In the genomic region with DNA sequence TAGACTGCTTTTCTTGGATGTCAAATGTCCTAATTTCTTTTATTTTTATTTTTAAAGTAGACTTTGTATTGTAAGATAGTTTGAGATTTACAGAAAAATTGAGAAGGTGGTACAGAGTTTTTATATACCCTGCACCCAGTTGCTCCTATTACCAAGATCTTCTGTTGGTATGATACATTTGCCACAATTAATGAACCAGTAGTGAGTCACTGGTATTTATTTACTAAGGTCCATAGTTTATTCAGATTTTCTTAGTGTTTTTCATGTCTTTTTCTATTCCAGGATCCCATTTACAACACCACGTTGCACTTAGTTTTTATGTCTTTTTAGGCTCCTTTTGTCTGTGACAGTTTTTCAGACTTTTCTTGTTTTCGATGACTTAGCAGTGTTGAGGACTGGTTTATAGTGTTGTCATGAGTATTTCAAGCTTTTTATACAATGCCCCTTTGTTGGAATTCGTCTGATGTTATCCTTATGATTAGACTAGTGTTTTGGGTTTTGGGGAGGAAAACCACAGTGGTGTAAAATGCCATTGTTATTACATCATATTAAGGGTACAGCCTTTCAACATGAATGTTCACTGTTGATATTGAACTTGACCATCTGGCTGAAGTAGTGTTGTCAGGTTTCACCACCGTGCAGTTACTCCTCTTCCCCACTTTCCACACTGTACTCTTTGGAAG, we compare ENCODE assay signal across 11 cellular contexts. TPM values are rescaled to one million over a fixed set of nuclear protein-coding genes. Genes with fewer than 3 reads are reported as not detected.
DNase-seq lines count a peak whose midpoint lies in the region; ATAC-seq, FAIRE-seq and TF ChIP-seq lines count a peak whose summit lies in the region.
"Had no signal": no experiment of that assay in that cellular context is flagged by ENCODE, and none has a peak within 500 bp of the region (broad histone marks: within the 10 kb centered on the region; RNA-seq: fewer than 3 reads in every experiment).

No MANE protein-coding gene starts in this region.

- no peak overlapping the region for H3K4me3 Mint-ChIP-seq in CD4-positive, alpha-beta T cell

- ATAC-seq in CD4-positive, alpha-beta T cell (ENCODE audit: poor library complexity) = no peak
- ATAC-seq in GM12878 (no peak), HG03469 (IDR thresholded peaks at IDR 0.05; ENCODE audit: unreplicated experiment) (no peak), HG02678 (IDR thresholded peaks at IDR 0.05; ENCODE audit: unreplicated experiment) (no peak), HG02885 (IDR thresholded peaks at IDR 0.05; ENCODE audit: poor library complexity, unreplicated experiment) (no peak)

- FAIRE-seq in GM12878 (lab: Jason Lieb, UNC) = peak; percentile 7

- no peak for TF ChIP-seq RAD21 in GM12878 (IDR thresholded peaks at IDR 0.05; ENCODE audit: insufficient read depth, low read depth, low read length)

- intact Hi-C loops in CD4-positive, alpha-beta T cell (cut with DNase I, micrococcal nuclease) = no loop called here
- intact Hi-C loops in GM12878 (cut with micrococcal nuclease; ENCODE audit: unreplicated experiment) = no loop called here

- no peak overlapping the region for H3K4me2 ChIP-seq in GM12878 (ENCODE audit: control insufficient read depth, insufficient read depth)

- RAD21 ChIA-PET in GM12878 (lab: Charles Lee; ENCODE audit: unreplicated experiment) = no interaction called here

- peaks cover 7 to 19% of the 10 kb centered on the region in 2 experiments for H3K36me3 ChIP-seq in GM12878 (ENCODE audit: control insufficient read depth in 2 of 2, insufficient read depth in 2 of 2, low read length in 1 of 2)

- POLR2A ChIA-PET in CD4-positive, alpha-beta T cell (lab: Charles Lee) = no interaction called here
- POLR2A ChIA-PET in GM12878 (lab: Charles Lee) = no interaction called here

- no peak for DNase-seq in CD4-positive, alpha-beta T cell
- peak; percentile 5 for DNase-seq in LoVo (ENCODE audit: low spot score)
- DNase-seq in GM12878 (ENCODE audit: low read depth, low spot score) = no peak
- DNase-seq in medulla oblongata (ENCODE audit: extremely low spot score) = peak; percentile 27
- DNase-seq in activated CD4-positive, CD25-positive, alpha-beta regulatory T cell (lab: John Stamatoyannopoulos, UW) = no peak
- DNase-seq: amygdala; midbrain; stimulated activated CD8-positive, alpha-beta memory T cell treated with anti-CD3 and anti-CD28 coated beads, Interleukin-4, amount 100 ng/mL, for 48 hours had no signal

- BruUV-seq in GM12878 (replicated peaks; lab: Mats Ljungman, UMichigan) = no TSS peak

- H2AFZ ChIP-seq in GM12878 (ENCODE audit: control insufficient read depth, low read depth, low read length) = no peak overlapping the region

- H3K4me1 ChIP-seq in GM12878 (ENCODE audit: control insufficient read depth, insufficient read depth, low read length) = no peaks in the 10 kb centered on the region

- H3K9me3 ChIP-seq in CD4-positive, alpha-beta T cell (ENCODE audit: control insufficient read depth, low read length) = no peaks in the 10 kb centered on the region
- no peaks in the 10 kb centered on the region for H3K9me3 ChIP-seq in GM12878 (replicated peaks; ENCODE audit: control insufficient read depth, insufficient read depth, low read length)

- H3K9ac ChIP-seq in GM12878 (ENCODE audit: control insufficient read depth, insufficient read depth, low read length) = no peak overlapping the region

- no peaks in the 10 kb centered on the region for H3K27me3 Mint-ChIP-seq in CD4-positive, alpha-beta T cell

- peaks cover 79% of the 10 kb centered on the region for H3K36me3 Mint-ChIP-seq in CD4-positive, alpha-beta T cell (ENCODE audit: low read depth)

- no peaks in the 10 kb centered on the region for H3K27me3 ChIP-seq in CD4-positive, alpha-beta T cell (ENCODE audit: control insufficient read depth, insufficient read depth, low read length)
- no peaks in the 10 kb centered on the region for H3K27me3 ChIP-seq in GM12878 (replicated peaks in 1 of 2; ENCODE audit: control insufficient read depth in 2 of 2, insufficient read depth in 2 of 2, low read length in 1 of 2)

- no peak for TF ChIP-seq POLR2A in GM12878 (IDR thresholded peaks at IDR 0.05; ENCODE audit: low read depth, low read length)

- peak overlapping the region; percentile 28 for H3K27ac Mint-ChIP-seq in CD4-positive, alpha-beta T cell

- no peak overlapping the region for H3K27ac ChIP-seq in CD4-positive, alpha-beta T cell (ENCODE audit: low read depth, low read length)
- H3K27ac ChIP-seq in GM12878 (ENCODE audit: control insufficient read depth, insufficient read depth) = no peak overlapping the region

- no peaks in the 10 kb centered on the region for H4K20me1 ChIP-seq in GM12878 (ENCODE audit: control insufficient read depth, insufficient read depth)

- 87% methylated on average over 4 of the region's 4 CpGs for WGBS in GM12878 (ENCODE audit: insufficient coverage, insufficient replicate concordance, low lambda C conversion rate, missing lambda C conversion rate)

- H3K9me3 Mint-ChIP-seq in CD4-positive, alpha-beta T cell = no peaks in the 10 kb centered on the region

- H3K4me1 Mint-ChIP-seq in CD4-positive, alpha-beta T cell (ENCODE audit: low read depth) = peaks cover 10% of the 10 kb centered on the region

- H3K79me2 ChIP-seq in GM12878 (ENCODE audit: control insufficient read depth, insufficient read depth, low read length) = no peaks in the 10 kb centered on the region

- CTCF ChIA-PET in CD4-positive, alpha-beta T cell (lab: Charles Lee) = interaction anchor here (1.1 kb wide), 1 partner anchor 14 kb away, joined by 3 read pairs; no protein-coding TSS in a partner anchor
- CTCF ChIA-PET in GM12878 (lab: Yijun Ruan, JAX) = interaction anchor here (0.9 to 1.1 kb wide), 2 partner anchors 9 to 129 kb away, joined by 3 to 5 read pairs; no protein-coding TSS in a partner anchor

- no peak overlapping the region for H3K4me3 ChIP-seq in GM12878

- TF ChIP-seq EP300 in GM12878 (IDR thresholded peaks at IDR 0.05; ENCODE audit: borderline replicate concordance in 1 of 2, control insufficient read depth in 1 of 2, low read depth in 2 of 2, low read length in 2 of 2) = no peak

- SMC1A ChIA-PET in GM12878 (lab: Charles Lee; ENCODE audit: uncharacterized antibody, unreplicated experiment) = no interaction called here

- in situ Hi-C loops in GM12878 (cut with MboI) = no loop called here

- no peak for TF ChIP-seq CTCF in CD4-positive, alpha-beta T cell (IDR thresholded peaks at IDR 0.05)
- no peak for TF ChIP-seq CTCF in GM12878 (IDR thresholded peaks at IDR 0.05 in 2 of 3, conservative IDR thresholded peaks at IDR 0.05 in 1 of 3; ENCODE audit: control insufficient read depth in 2 of 3, extremely low read depth in 1 of 3, insufficient read depth in 1 of 3, low read depth in 3 of 3, low read length in 3 of 3)

TF ChIP-seq in GM12878, 131 proteins besides CTCF, POLR2A, EP300 and RAD21 (continues in another document):
- no peak for TF ChIP-seq EZH2 (IDR thresholded peaks at IDR 0.05; ENCODE audit: borderline replicate concordance, control insufficient read depth, low read depth, low read length)
- TF ChIP-seq WRNIP1 (IDR thresholded peaks at IDR 0.05; ENCODE audit: borderline replicate concordance, low read depth, low read length) = no peak
- TF ChIP-seq, protein P1, sequence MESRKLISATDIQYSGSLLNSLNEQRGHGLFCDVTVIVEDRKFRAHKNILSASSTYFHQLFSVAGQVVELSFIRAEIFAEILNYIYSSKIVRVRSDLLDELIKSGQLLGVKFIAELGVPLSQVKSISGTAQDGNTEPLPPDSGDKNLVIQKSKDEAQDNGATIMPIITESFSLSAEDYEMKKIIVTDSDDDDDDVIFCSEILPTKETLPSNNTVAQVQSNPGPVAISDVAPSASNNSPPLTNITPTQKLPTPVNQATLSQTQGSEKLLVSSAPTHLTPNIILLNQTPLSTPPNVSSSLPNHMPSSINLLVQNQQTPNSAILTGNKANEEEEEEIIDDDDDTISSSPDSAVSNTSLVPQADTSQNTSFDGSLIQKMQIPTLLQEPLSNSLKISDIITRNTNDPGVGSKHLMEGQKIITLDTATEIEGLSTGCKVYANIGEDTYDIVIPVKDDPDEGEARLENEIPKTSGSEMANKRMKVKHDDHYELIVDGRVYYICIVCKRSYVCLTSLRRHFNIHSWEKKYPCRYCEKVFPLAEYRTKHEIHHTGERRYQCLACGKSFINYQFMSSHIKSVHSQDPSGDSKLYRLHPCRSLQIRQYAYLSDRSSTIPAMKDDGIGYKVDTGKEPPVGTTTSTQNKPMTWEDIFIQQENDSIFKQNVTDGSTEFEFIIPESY (IDR thresholded peaks at IDR 0.05) = no peak
- TF ChIP-seq CHD4 (IDR thresholded peaks at IDR 0.05) = no peak
- TF ChIP-seq KLF5 (IDR thresholded peaks at IDR 0.05; ENCODE audit: partially characterized antibody) = no peak
- no peak for TF ChIP-seq ZNF24 (IDR thresholded peaks at IDR 0.05)
- TF ChIP-seq ASH2L (IDR thresholded peaks at IDR 0.05; ENCODE audit: borderline replicate concordance, low read depth) = no peak
- no peak for TF ChIP-seq GABPA (IDR thresholded peaks at IDR 0.05; ENCODE audit: low read depth)
- no peak for TF ChIP-seq SP1 (IDR thresholded peaks at IDR 0.05; ENCODE audit: low read depth, low read length)
- no peak for TF ChIP-seq CEBPB (IDR thresholded peaks at IDR 0.05; ENCODE audit: borderline replicate concordance in 1 of 2, low read depth in 2 of 2, low read length in 2 of 2)
- no peak for TF ChIP-seq SRF (IDR thresholded peaks at IDR 0.05; ENCODE audit: low read depth in 2 of 2, low read length in 2 of 2)
- TF ChIP-seq, protein P2, sequence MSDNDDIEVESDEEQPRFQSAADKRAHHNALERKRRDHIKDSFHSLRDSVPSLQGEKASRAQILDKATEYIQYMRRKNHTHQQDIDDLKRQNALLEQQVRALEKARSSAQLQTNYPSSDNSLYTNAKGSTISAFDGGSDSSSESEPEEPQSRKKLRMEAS (IDR thresholded peaks at IDR 0.05; ENCODE audit: low read depth, low read length) = no peak

RNA-seq across cellular contexts. Expression of a gene that starts 35.9 kb away (rescaled TPM):
- total RNA-seq in CD4-positive, alpha-beta T cell = 10 to 100 TPM; 52.8 to 57.0 TPM
- 88.1 and 101 TPM in 2 replicates for total RNA-seq in GM12878 (2013; cell fraction: nucleolus; rRNA removed)
- 35.1 and 39.0 TPM in 2 replicates for total RNA-seq in GM12878 (2014; rRNA removed)
- 20.9 and 23.9 TPM in 2 replicates for total RNA-seq in GM12878 (2014; rRNA removed; fragmentation: Illumina TruSeq; extraction: Trizol)
- total RNA-seq in GM12878 (2021) = 18.2 and 22.4 TPM in 2 replicates
- 11.8 TPM for polyA plus RNA-seq in GM12878 (2011; ENCODE audit: low read depth)
- 24.6 and 31.0 TPM in 2 replicates for polyA plus RNA-seq in GM12878 (2011; rRNA removed)
- polyA plus RNA-seq in GM12878 (2011; cell fraction: cytosol; rRNA removed) = 19.9 and 20.1 TPM in 2 replicates
- 34.5 and 39.1 TPM in 2 replicates for polyA plus RNA-seq in GM12878 (2011; cell fraction: nucleus; rRNA removed)
- polyA plus RNA-seq in GM12878 (2012) = 25.1 and 48.4 TPM in 2 replicates
- 17.6 and 19.5 TPM in 2 replicates for polyA plus RNA-seq in GM12878 (2014; fragmentation: Illumina TruSeq; extraction: Trizol)
- 1 to 10 TPM; 6.1 to 9.3 TPM for polyA plus RNA-seq in GM12878 (2014; fragmentation: Nextera tagmentation; extraction: Ambion mirVana)
- 26.2 and 30.5 TPM in 2 replicates for polyA plus RNA-seq in GM12878 (2014; rRNA removed)
- 10 to 100 TPM; 22.8 to 23.8 TPM for polyA plus RNA-seq in GM12878 (2016; fragmentation: Nextera tagmentation; extraction: Ambion mirVana)
- 30.8 and 35.0 TPM in 2 replicates for polyA minus RNA-seq in GM12878 (2011; rRNA and poly(A)+ RNA removed)
- 9.7 and 10.7 TPM in 2 replicates for polyA minus RNA-seq in GM12878 (2011; cell fraction: cytosol; rRNA and poly(A)+ RNA removed)
- polyA minus RNA-seq in GM12878 (2011; cell fraction: nucleus; rRNA and poly(A)+ RNA removed) = 56.3 and 84.2 TPM in 2 replicates

Comparison
In these comparisons a context has a peak if more than half of its experiments do, and no peak if none do; other contexts are left out.
1. DNase-seq: peak in LoVo (single experiment) and medulla oblongata (single experiment); none in CD4-positive, alpha-beta T cell (0 of 10), GM12878 (single experiment) and activated CD4-positive, CD25-positive, alpha-beta regulatory T cell (0 of 4).